Comparison of ENCODE assay signal across 1 cellular context in genomic region chr1:101236546-101237228, GRCh38.
TF ChIP-seq lines count a peak whose summit lies in the region.

S1PR1 (plus strand) TSS chr1:101237019; CDS start chr1:101238985, 1,966 bp downstream.

TF ChIP-seq in K562, 482 proteins besides CTCF, POLR2A, EP300 and RAD21 (continued from another document):
- TF ChIP-seq RAD51 (IDR thresholded peaks at IDR 0.05; ENCODE audit: borderline replicate concordance, low read depth) (no peak), ZC3H4 (CRISPR knock-in tag; IDR thresholded peaks at IDR 0.05; ENCODE audit: borderline replicate concordance) (no peak), KDM5B (IDR thresholded peaks at IDR 0.05; ENCODE audit: insufficient replicate concordance, low read depth, low read length) (peak; percentile 47), ZBTB7A (IDR thresholded peaks at IDR 0.05; ENCODE audit: borderline replicate concordance, control insufficient read depth, low read depth, low read length) (0 out of 2 replicates have a peak, but pooled peaks have one; percentile 42), PHF21A (IDR thresholded peaks at IDR 0.05; ENCODE audit: borderline replicate concordance, low read depth) (peak; percentile 30; the same call in 1 of the 2 replicates)
